ENCODE assay signal across 10 cellular contexts in genomic region chr22:21766933-21767462, GRCh38. TPM values are rescaled to one million over a fixed set of nuclear protein-coding genes. Genes with fewer than 3 reads are reported as not detected.
A peak's percentile ranks its signal among the peaks of the same experiment; 100 is the strongest.
DNase-seq lines count a peak whose midpoint lies in the region; ATAC-seq and TF ChIP-seq lines count a peak whose summit lies in the region.
"Had no signal": no experiment of that assay in that cellular context is flagged by ENCODE, and none has a peak within 500 bp of the region (broad histone marks: within the 10 kb centered on the region; RNA-seq: fewer than 3 reads in every experiment).

No MANE protein-coding gene starts in this region.

- DNase-seq in activated CD8-positive, alpha-beta memory T cell treated with anti-CD3 and anti-CD28 coated beads for 4 hours (ENCODE audit: low read depth in 2 of 2): peak; percentile 40 to 51
- DNase-seq in mesenchymal stem cell: no peak
- no peak for DNase-seq in NCI-H2081 treated with DMSO at 0.1 percent for 48 hours (lab: John Stamatoyannopoulos, UW)
- DNase-seq in glomerular visceral epithelial cell (ENCODE audit: extremely low spot score): no peak

- peak overlapping the region in 8 of 11 experiments; percentile 43 to 78 (median 58); a peak in 16 of 22 replicates for H3K27ac ChIP-seq in BLaER1 treated with 17β-estradiol and CSF1 and Interleukin-3, amounts not matched to agents 10 nM and 100 nM
- no peak overlapping the region for H3K27ac ChIP-seq in mesenchymal stem cell (ENCODE audit: low read length, poor library complexity, severe bottlenecking)
- H3K27ac ChIP-seq: C4-2B, parathyroid adenoma had no signal

- no peak overlapping the region for H3K18ac ChIP-seq in mesenchymal stem cell (ENCODE audit: low read depth in 1 of 2, low read length in 2 of 2)

- no peak overlapping the region for H2BK120ac ChIP-seq in mesenchymal stem cell (ENCODE audit: low read depth, low read length)

- no peak overlapping the region for H2BK12ac ChIP-seq in mesenchymal stem cell (ENCODE audit: low read length in 2 of 2)

- WGBS in mesenchymal stem cell: 95% methylated on average over 11 of the region's 11 CpGs

- H3K36me3 ChIP-seq in BLaER1 treated with 17β-estradiol and CSF1 and Interleukin-3, amounts not matched to agents 10 nM and 100 nM: peaks cover 98 to 100% (median 100%) of the 10 kb centered on the region in 11 experiments
- H3K36me3 ChIP-seq in mesenchymal stem cell (ENCODE audit: control insufficient read depth in 1 of 2, insufficient read depth in 2 of 2, low read depth in 1 of 2, low read length in 2 of 2): peaks cover 68 to 96% of the 10 kb centered on the region in 2 experiments

- peaks cover 0 to 45% (median 11%) of the 10 kb centered on the region in 11 experiments; a peak in 13 of 22 replicates for H4K20me1 ChIP-seq in BLaER1 treated with 17β-estradiol and CSF1 and Interleukin-3, amounts not matched to agents 10 nM and 100 nM

- no peak overlapping the region for H4K91ac ChIP-seq in mesenchymal stem cell (ENCODE audit: low read length)

- no peak overlapping the region for H3K4me3 ChIP-seq in BLaER1 treated with 17β-estradiol and CSF1 and Interleukin-3, amounts not matched to agents 10 nM and 100 nM
- H3K4me3 ChIP-seq in mesenchymal stem cell (ENCODE audit: insufficient read depth in 1 of 2, low read depth in 1 of 2, low read length in 2 of 2): no peak overlapping the region

- peaks cover 14 to 50% (median 40%) of the 10 kb centered on the region in 10 experiments for H3K4me1 ChIP-seq in BLaER1 treated with 17β-estradiol and CSF1 and Interleukin-3, amounts not matched to agents 10 nM and 100 nM
- H3K4me1 ChIP-seq in mesenchymal stem cell (ENCODE audit: control insufficient read depth, insufficient read depth, low read depth, low read length): peaks cover under 1% of the 10 kb centered on the region
- H3K4me1 ChIP-seq: parathyroid adenoma had no signal

- peak overlapping the region; percentile 40 for H4K8ac ChIP-seq in mesenchymal stem cell (ENCODE audit: low read length)

- H2AK5ac ChIP-seq in mesenchymal stem cell (ENCODE audit: low read length, severe bottlenecking): no peak overlapping the region

- H3K27me3 ChIP-seq in BLaER1 treated with 17β-estradiol and CSF1 and Interleukin-3, amounts not matched to agents 10 nM and 100 nM: no peaks in the 10 kb centered on the region
- no peaks in the 10 kb centered on the region for H3K27me3 ChIP-seq in mesenchymal stem cell (ENCODE audit: control insufficient read depth in 1 of 2, insufficient read depth in 1 of 2, low read length in 2 of 2)

- no peak overlapping the region for H3K14ac ChIP-seq in mesenchymal stem cell (ENCODE audit: low read length in 2 of 2)

- peak overlapping the region in 7 of 11 experiments; percentile 3 to 64 (median 34); a peak in 11 of 22 replicates for H3K4me2 ChIP-seq in BLaER1 treated with 17β-estradiol and CSF1 and Interleukin-3, amounts not matched to agents 10 nM and 100 nM
- no peak overlapping the region for H3K4me2 ChIP-seq in mesenchymal stem cell (ENCODE audit: low read length, poor library complexity, severe bottlenecking)

- H2BK15ac ChIP-seq in mesenchymal stem cell (ENCODE audit: low read depth, poor library complexity, severe bottlenecking): no peak overlapping the region

- ATAC-seq in HG02798 (IDR thresholded peaks at IDR 0.05; ENCODE audit: poor library complexity, unreplicated experiment) (peak; percentile 73), HG03025 (IDR thresholded peaks at IDR 0.05; ENCODE audit: low FRiP score, unreplicated experiment) (no peak), SK-N-SH treated with all-trans-retinoic acid at 6 μM for 48 hours (no peak)

- H3K9ac ChIP-seq in BLaER1 treated with 17β-estradiol and CSF1 and Interleukin-3, amounts not matched to agents 10 nM and 100 nM: peak overlapping the region in 8 of 11 experiments; percentile 27 to 64 (median 38); a peak in 13 of 22 replicates
- no peak overlapping the region for H3K9ac ChIP-seq in mesenchymal stem cell (ENCODE audit: low read length)
- H3K9ac ChIP-seq: parathyroid adenoma had no signal

- no peak overlapping the region for H3K4ac ChIP-seq in mesenchymal stem cell (ENCODE audit: low read depth in 1 of 2, low read length in 2 of 2)

- no peaks in the 10 kb centered on the region for H3K9me3 ChIP-seq in BLaER1 treated with 17β-estradiol and CSF1 and Interleukin-3, amounts not matched to agents 10 nM and 100 nM (replicated peaks in 1 of 11)
- no peaks in the 10 kb centered on the region for H3K9me3 ChIP-seq in mesenchymal stem cell (ENCODE audit: control insufficient read depth, low read length)

- no peak overlapping the region for H3K23ac ChIP-seq in mesenchymal stem cell (ENCODE audit: low read length in 2 of 2)

- no peak overlapping the region for H2BK5ac ChIP-seq in mesenchymal stem cell (ENCODE audit: low read depth, low read length, poor library complexity, severe bottlenecking)

- H3K79me1 ChIP-seq in mesenchymal stem cell (replicated peaks; ENCODE audit: low read length, poor library complexity, severe bottlenecking): peaks cover 35% of the 10 kb centered on the region

- no peak overlapping the region for H2AFZ ChIP-seq in mesenchymal stem cell (ENCODE audit: low read depth, low read length)
- H2AFZ ChIP-seq: parathyroid adenoma had no signal

TF ChIP-seq in SK-N-SH treated with all-trans-retinoic acid at 6 μM for 48 hours, 23 proteins besides CTCF, POLR2A, EP300 and RAD21:
- TF ChIP-seq ZNF70 (CRISPR knock-in tag; IDR thresholded peaks at IDR 0.05) (no peak), TOX (CRISPR knock-in tag; IDR thresholded peaks at IDR 0.05; ENCODE audit: borderline replicate concordance) (no peak), ZNF8 (CRISPR knock-in tag; IDR thresholded peaks at IDR 0.05) (no peak), CREB5 (CRISPR knock-in tag; IDR thresholded peaks at IDR 0.05; ENCODE audit: low read depth) (no peak)
TF ChIP-seq in SK-N-SH treated with all-trans-retinoic acid at 6 μM for 48 hours: peak in this region for 0.

RNA-seq across cellular contexts. Expression of gene YPEL1, which starts 31.4 kb away (rescaled TPM):
- 0.48 TPM for polyA plus RNA-seq in mesenchymal stem cell (2013, experiment 1 of 2)
- polyA plus RNA-seq in mesenchymal stem cell (2013, experiment 2 of 2): 0.41 TPM

Comparison
In these comparisons a context has a peak if more than half of its experiments do, and no peak if none do; other contexts are left out.
1. DNase-seq: peak in activated CD8-positive, alpha-beta memory T cell treated with anti-CD3 and anti-CD28 coated beads for 4 hours (2 of 2); none in mesenchymal stem cell (single experiment), NCI-H2081 treated with DMSO at 0.1 percent for 48 hours (single experiment) and glomerular visceral epithelial cell (single experiment).